In genomic region chr4:75087865-75088264, GRCh38 we compare ENCODE assay signal across 26 cellular contexts.
DNase-seq lines count a peak whose midpoint lies in the region; ATAC-seq, FAIRE-seq and TF ChIP-seq lines count a peak whose summit lies in the region.
"Had no signal": no experiment of that assay in that cellular context is flagged by ENCODE, and none has a peak within 500 bp of the region (broad histone marks: within the 10 kb centered on the region; RNA-seq: fewer than 3 reads in every experiment).

No MANE protein-coding gene starts in this region.

- 33% methylated on average over 2 of the region's 2 CpGs for WGBS in GM12878 (ENCODE audit: insufficient coverage, insufficient replicate concordance, low lambda C conversion rate, missing lambda C conversion rate)

- SMC1A ChIA-PET in GM12878 (lab: Charles Lee; ENCODE audit: uncharacterized antibody, unreplicated experiment), result no interaction called here

- no peaks in the 10 kb centered on the region for H3K79me2 ChIP-seq in GM12878 (ENCODE audit: control insufficient read depth, insufficient read depth, low read length)

- RAD21 ChIA-PET in GM12878 (lab: Charles Lee; ENCODE audit: unreplicated experiment), result no interaction called here

- H3K4me1 ChIP-seq in GM12878 (ENCODE audit: control insufficient read depth, insufficient read depth, low read length), result no peaks in the 10 kb centered on the region
- H3K4me1 ChIP-seq: gastroesophageal sphincter, psoas muscle, SJSA1, upper lobe of right lung had no signal

- ATAC-seq in GM18870 (IDR thresholded peaks at IDR 0.05; ENCODE audit: unreplicated experiment) (peak; percentile 80), GM21447 (IDR thresholded peaks at IDR 0.05; ENCODE audit: unreplicated experiment) (peak; percentile 88), HG02973 (IDR thresholded peaks at IDR 0.05; ENCODE audit: unreplicated experiment) (peak; percentile 78), GM12878 (peak; percentile 78)
- ATAC-seq: gastroesophageal sphincter, mucosa of descending colon, PC-3, psoas muscle, T-helper 17 cell, upper lobe of right lung had no signal

- peak overlapping the region; percentile 42; the same call in 1 of the 2 replicates for H3K27ac ChIP-seq in GM12878 (ENCODE audit: control insufficient read depth, insufficient read depth)
- H3K27ac ChIP-seq: gastroesophageal sphincter, psoas muscle, SJSA1, upper lobe of right lung, VCaP had no signal

- in situ Hi-C loops in GM12878 (cut with MboI), result no loop called here

- no peak overlapping the region for H3K9ac ChIP-seq in GM12878 (ENCODE audit: control insufficient read depth, insufficient read depth, low read length)

- no peak for TF ChIP-seq CTCF in GM12878 (IDR thresholded peaks at IDR 0.05 in 2 of 3, conservative IDR thresholded peaks at IDR 0.05 in 1 of 3; ENCODE audit: control insufficient read depth in 2 of 3, extremely low read depth in 1 of 3, insufficient read depth in 1 of 3, low read depth in 3 of 3, low read length in 3 of 3)

- H4K20me1 ChIP-seq in GM12878 (ENCODE audit: control insufficient read depth, insufficient read depth), result no peaks in the 10 kb centered on the region

- TF ChIP-seq EP300 in GM12878 (IDR thresholded peaks at IDR 0.05; ENCODE audit: borderline replicate concordance in 1 of 2, control insufficient read depth in 1 of 2, low read depth in 2 of 2, low read length in 2 of 2), result no peak

- no peaks in the 10 kb centered on the region for H3K27me3 ChIP-seq in GM12878 (replicated peaks in 1 of 2; ENCODE audit: control insufficient read depth in 2 of 2, insufficient read depth in 2 of 2, low read length in 1 of 2)
- H3K27me3 ChIP-seq: gastroesophageal sphincter, SJSA1, upper lobe of right lung had no signal

- no peak for TF ChIP-seq RAD21 in GM12878 (IDR thresholded peaks at IDR 0.05; ENCODE audit: insufficient read depth, low read depth, low read length)

- TF ChIP-seq POLR2A in GM12878 (IDR thresholded peaks at IDR 0.05; ENCODE audit: low read depth, low read length), result no peak

- H3K4me3 ChIP-seq in GM12878, result no peak overlapping the region
- H3K4me3 ChIP-seq: gastroesophageal sphincter, mucosa of descending colon, psoas muscle, SJSA1, smooth muscle cell, upper lobe of right lung had no signal

- H3K4me2 ChIP-seq in GM12878 (ENCODE audit: control insufficient read depth, insufficient read depth), result peak overlapping the region; percentile 35; the same call in 1 of the 2 replicates
- H3K4me2 ChIP-seq: smooth muscle cell had no signal

- DNase-seq in GM12878 (ENCODE audit: low read depth, low spot score) (no peak), DMS114 treated with DMSO at 0.1 percent for 48 hours (lab: John Stamatoyannopoulos, UW; ENCODE audit: unreplicated experiment) (no peak)
- no peak for DNase-seq in activated CD4-positive, alpha-beta T cell treated with anti-CD3 and anti-CD28 coated beads, Interleukin-2, amount 50 U/mL, for 48 hours
- DNase-seq in NK-92 treated with Interleukin-12 subunit alpha and Interleukin-12 subunit beta, amount 100 ng/mL, for 24 hours (lab: John Stamatoyannopoulos, UW), result no peak
- DNase-seq: activated CD4-positive, alpha-beta T cell treated with anti-CD3 and anti-CD28 coated beads, Interleukin-2, amount 50 U/mL, for 4 hours; activated naive CD4-positive, alpha-beta T cell treated with anti-CD3 and anti-CD28 coated beads for 36 hours; aorta; CD8-positive, alpha-beta memory T cell; cerebellar nuclear complex; erythroblast; H9; mucosa of descending colon; NCI-H1417; NCI-H774; PC-3; psoas muscle; stimulated activated CD4-positive, alpha-beta T cell treated with anti-CD3 and anti-CD28 coated beads, Interleukin-4, amount 100 ng/mL, for 24 hours; T-helper 17 cell; upper lobe of right lung had no signal

- CTCF ChIA-PET in GM12878 (lab: Yijun Ruan, JAX), result no interaction called here

- BruUV-seq in GM12878 (replicated peaks; lab: Mats Ljungman, UMichigan), result no TSS peak

- no peaks in the 10 kb centered on the region for H3K9me3 ChIP-seq in GM12878 (replicated peaks; ENCODE audit: control insufficient read depth, insufficient read depth, low read length)
- H3K9me3 ChIP-seq: gastroesophageal sphincter, mucosa of descending colon, psoas muscle, SJSA1, upper lobe of right lung had no signal

- peak overlapping the region; percentile 66 for H2AFZ ChIP-seq in GM12878 (ENCODE audit: control insufficient read depth, low read depth, low read length)

- peak; percentile 56 for FAIRE-seq in GM12878 (lab: Jason Lieb, UNC)

- POLR2A ChIA-PET in GM12878 (lab: Charles Lee), result no interaction called here

- intact Hi-C loops in GM12878 (cut with micrococcal nuclease; ENCODE audit: unreplicated experiment), result no loop called here

- no peaks in the 10 kb centered on the region for H3K36me3 ChIP-seq in GM12878 (ENCODE audit: control insufficient read depth in 2 of 2, insufficient read depth in 2 of 2, low read length in 1 of 2)
- H3K36me3 ChIP-seq: gastroesophageal sphincter, SJSA1, upper lobe of right lung had no signal

TF ChIP-seq in GM12878, 131 proteins besides CTCF, POLR2A, EP300 and RAD21 (continues in another document):
- TF ChIP-seq EED (IDR thresholded peaks at IDR 0.05; ENCODE audit: low read depth), result peak; percentile 33; the same call in 1 of the 2 replicates
- no peak for TF ChIP-seq HDAC2 (IDR thresholded peaks at IDR 0.05)
- TF ChIP-seq BMI1 (IDR thresholded peaks at IDR 0.05; ENCODE audit: borderline replicate concordance), result no peak
- no peak for TF ChIP-seq ATF7 (IDR thresholded peaks at IDR 0.05; ENCODE audit: low read depth)
- TF ChIP-seq CEBPZ (IDR thresholded peaks at IDR 0.05; ENCODE audit: low read depth, low read length), result no peak
- no peak for TF ChIP-seq IRF4 (IDR thresholded peaks at IDR 0.05; ENCODE audit: low read depth, low read length)
- peak; percentile 29; the same call in 1 of the 2 replicates for TF ChIP-seq ATF2 (IDR thresholded peaks at IDR 0.05; ENCODE audit: low read length)
- TF ChIP-seq ZNF24 (IDR thresholded peaks at IDR 0.05), result no peak
- TF ChIP-seq YBX1 (IDR thresholded peaks at IDR 0.05), result no peak
- no peak for TF ChIP-seq MTA2 (IDR thresholded peaks at IDR 0.05; ENCODE audit: low read depth)
- no peak for TF ChIP-seq NRF1 (conservative IDR thresholded peaks at IDR 0.05; ENCODE audit: low read depth, low read length)
- TF ChIP-seq TCF3 (IDR thresholded peaks at IDR 0.05; ENCODE audit: borderline replicate concordance, insufficient read depth, low read depth, low read length), result no peak
- no peak for TF ChIP-seq BCLAF1 (IDR thresholded peaks at IDR 0.05)
- no peak for TF ChIP-seq SREBF2 (IDR thresholded peaks at IDR 0.05; ENCODE audit: low read length)
